1 cellular context compared by ENCODE assay signal in genomic region chr14:95210699-95211098, GRCh38.
TF ChIP-seq lines count a peak whose summit lies in the region.

No MANE protein-coding gene starts in this region.

TF ChIP-seq in HepG2, 621 proteins besides CTCF, POLR2A, EP300 and RAD21 (continued from another document and continues in another):
- TF ChIP-seq PLSCR1 (CRISPR knock-in tag; IDR thresholded peaks at IDR 0.05; ENCODE audit: borderline replicate concordance) (no peak), STAT6 (CRISPR knock-in tag; IDR thresholded peaks at IDR 0.05; ENCODE audit: borderline replicate concordance) (no peak), HNRNPK (IDR thresholded peaks at IDR 0.05; ENCODE audit: low read depth, low read length, poor library complexity, severe bottlenecking) (no peak), HMG20A (CRISPR knock-in tag; IDR thresholded peaks at IDR 0.05; ENCODE audit: borderline replicate concordance) (0 out of 2 replicates have a peak, but pooled peaks have one; percentile 21), RARA (CRISPR knock-in tag; IDR thresholded peaks at IDR 0.05) (0 out of 2 replicates have a peak, but pooled peaks have one; percentile 20), ZNF597 (CRISPR knock-in tag; IDR thresholded peaks at IDR 0.05) (no peak), FOXO1 (CRISPR knock-in tag; IDR thresholded peaks at IDR 0.05) (peak; percentile 87; the same call in 1 of the 2 replicates), ATF6 (CRISPR knock-in tag; conservative IDR thresholded peaks at IDR 0.05) (no peak), ZNF687 (CRISPR knock-in tag; IDR thresholded peaks at IDR 0.05) (peak; percentile 69), ARNTL (CRISPR knock-in tag; IDR thresholded peaks at IDR 0.05) (no peak), SALL1 (CRISPR knock-in tag; IDR thresholded peaks at IDR 0.05) (peak; percentile 62), ZNF30 (CRISPR knock-in tag; IDR thresholded peaks at IDR 0.05) (no peak), HOMEZ (CRISPR knock-in tag; IDR thresholded peaks at IDR 0.05; ENCODE audit: low read depth) (peak; percentile 59; the same call in 1 of the 2 replicates), ZBTB33 (CRISPR knock-in tag; IDR thresholded peaks at IDR 0.05) (peak; percentile 97), ZNF574 (CRISPR knock-in tag; IDR thresholded peaks at IDR 0.05) (peak; percentile 25; the same call in 1 of the 2 replicates), ZNF678 (CRISPR knock-in tag; IDR thresholded peaks at IDR 0.05) (no peak), ZNF644 (CRISPR knock-in tag; IDR thresholded peaks at IDR 0.05; ENCODE audit: low read depth) (0 out of 2 replicates have a peak, but pooled peaks have one; percentile 17), ARID5B (CRISPR knock-in tag; IDR thresholded peaks at IDR 0.05) (peak; percentile 56), FOSL2 (CRISPR knock-in tag; IDR thresholded peaks at IDR 0.05) (peak; percentile 23; the same call in 1 of the 2 replicates), SAFB2 (CRISPR knock-in tag; IDR thresholded peaks at IDR 0.05; ENCODE audit: borderline replicate concordance, low read depth) (no peak), HNF4A (CRISPR knock-in tag; IDR thresholded peaks at IDR 0.05) (peak; percentile 73), FOXK2 (IDR thresholded peaks at IDR 0.05) (no peak), PAXIP1 (CRISPR knock-in tag; conservative IDR thresholded peaks at IDR 0.05) (peak; percentile 64), NCOA2 (CRISPR knock-in tag; IDR thresholded peaks at IDR 0.05) (peak; percentile 58; the same call in 1 of the 2 replicates)
